1 cellular context compared by ENCODE assay signal in the genomic region with DNA sequence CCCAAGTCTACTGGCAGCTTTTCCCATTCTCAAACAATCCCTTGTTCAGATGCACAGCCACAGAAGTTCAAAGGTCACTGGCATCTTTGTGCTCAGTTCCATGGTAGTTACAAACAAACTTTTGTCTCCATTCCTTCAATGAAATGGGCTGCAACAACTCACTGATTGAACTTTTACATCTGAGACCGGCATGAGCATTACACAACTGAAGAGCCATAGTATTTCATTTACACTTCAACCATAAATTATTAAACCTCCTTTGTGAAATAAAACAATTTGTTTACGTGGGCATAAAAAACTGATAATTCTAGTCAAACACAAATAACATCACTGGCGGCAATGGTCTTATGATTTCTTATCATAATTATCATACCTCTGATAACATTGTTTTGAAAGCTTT.
TF ChIP-seq lines count a peak whose summit lies in the region.

No MANE protein-coding gene starts in this region.

TF ChIP-seq in HepG2, 621 proteins besides CTCF, POLR2A, EP300 and RAD21 (continued from another document and continues in another):
- no peak for TF ChIP-seq MBNL3 (CRISPR knock-in tag; conservative IDR thresholded peaks at IDR 0.05)
- TF ChIP-seq, protein P1, sequence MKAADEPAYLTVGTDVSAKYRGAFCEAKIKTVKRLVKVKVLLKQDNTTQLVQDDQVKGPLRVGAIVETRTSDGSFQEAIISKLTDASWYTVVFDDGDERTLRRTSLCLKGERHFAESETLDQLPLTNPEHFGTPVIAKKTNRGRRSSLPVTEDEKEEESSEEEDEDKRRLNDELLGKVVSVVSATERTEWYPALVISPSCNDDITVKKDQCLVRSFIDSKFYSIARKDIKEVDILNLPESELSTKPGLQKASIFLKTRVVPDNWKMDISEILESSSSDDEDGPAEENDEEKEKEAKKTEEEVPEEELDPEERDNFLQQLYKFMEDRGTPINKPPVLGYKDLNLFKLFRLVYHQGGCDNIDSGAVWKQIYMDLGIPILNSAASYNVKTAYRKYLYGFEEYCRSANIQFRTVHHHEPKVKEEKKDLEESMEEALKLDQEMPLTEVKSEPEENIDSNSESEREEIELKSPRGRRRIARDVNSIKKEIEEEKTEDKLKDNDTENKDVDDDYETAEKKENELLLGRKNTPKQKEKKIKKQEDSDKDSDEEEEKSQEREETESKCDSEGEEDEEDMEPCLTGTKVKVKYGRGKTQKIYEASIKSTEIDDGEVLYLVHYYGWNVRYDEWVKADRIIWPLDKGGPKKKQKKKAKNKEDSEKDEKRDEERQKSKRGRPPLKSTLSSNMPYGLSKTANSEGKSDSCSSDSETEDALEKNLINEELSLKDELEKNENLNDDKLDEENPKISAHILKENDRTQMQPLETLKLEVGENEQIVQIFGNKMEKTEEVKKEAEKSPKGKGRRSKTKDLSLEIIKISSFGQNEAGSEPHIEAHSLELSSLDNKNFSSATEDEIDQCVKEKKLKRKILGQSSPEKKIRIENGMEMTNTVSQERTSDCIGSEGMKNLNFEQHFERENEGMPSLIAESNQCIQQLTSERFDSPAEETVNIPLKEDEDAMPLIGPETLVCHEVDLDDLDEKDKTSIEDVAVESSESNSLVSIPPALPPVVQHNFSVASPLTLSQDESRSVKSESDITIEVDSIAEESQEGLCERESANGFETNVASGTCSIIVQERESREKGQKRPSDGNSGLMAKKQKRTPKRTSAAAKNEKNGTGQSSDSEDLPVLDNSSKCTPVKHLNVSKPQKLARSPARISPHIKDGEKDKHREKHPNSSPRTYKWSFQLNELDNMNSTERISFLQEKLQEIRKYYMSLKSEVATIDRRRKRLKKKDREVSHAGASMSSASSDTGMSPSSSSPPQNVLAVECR (CRISPR knock-in tag; IDR thresholded peaks at IDR 0.05; ENCODE audit: borderline replicate concordance) = no peak
- TF ChIP-seq, protein P2, sequence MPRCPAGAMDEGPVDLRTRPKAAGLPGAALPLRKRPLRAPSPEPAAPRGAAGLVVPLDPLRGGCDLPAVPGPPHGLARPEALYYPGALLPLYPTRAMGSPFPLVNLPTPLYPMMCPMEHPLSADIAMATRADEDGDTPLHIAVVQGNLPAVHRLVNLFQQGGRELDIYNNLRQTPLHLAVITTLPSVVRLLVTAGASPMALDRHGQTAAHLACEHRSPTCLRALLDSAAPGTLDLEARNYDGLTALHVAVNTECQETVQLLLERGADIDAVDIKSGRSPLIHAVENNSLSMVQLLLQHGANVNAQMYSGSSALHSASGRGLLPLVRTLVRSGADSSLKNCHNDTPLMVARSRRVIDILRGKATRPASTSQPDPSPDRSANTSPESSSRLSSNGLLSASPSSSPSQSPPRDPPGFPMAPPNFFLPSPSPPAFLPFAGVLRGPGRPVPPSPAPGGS (CRISPR knock-in tag; IDR thresholded peaks at IDR 0.05) = no peak
- TF ChIP-seq ATF7 (IDR thresholded peaks at IDR 0.05) = no peak
- TF ChIP-seq ATF7 (CRISPR knock-in tag; IDR thresholded peaks at IDR 0.05) = no peak
- no peak for TF ChIP-seq CENPX (CRISPR knock-in tag; IDR thresholded peaks at IDR 0.05)
- TF ChIP-seq ZNF121 (CRISPR knock-in tag; IDR thresholded peaks at IDR 0.05) = no peak
- TF ChIP-seq TARDBP (CRISPR knock-in tag; IDR thresholded peaks at IDR 0.05) = peak; percentile 82
- no peak for TF ChIP-seq ZNF720 (CRISPR knock-in tag; IDR thresholded peaks at IDR 0.05)
- peak; percentile 59; the same call in 1 of the 2 replicates for TF ChIP-seq SALL1 (CRISPR knock-in tag; IDR thresholded peaks at IDR 0.05)
- TF ChIP-seq ARHGAP35 (CRISPR knock-in tag; IDR thresholded peaks at IDR 0.05; ENCODE audit: borderline replicate concordance) = no peak
- TF ChIP-seq ZNF780A (CRISPR knock-in tag; IDR thresholded peaks at IDR 0.05) = no peak
- TF ChIP-seq, protein P3, sequence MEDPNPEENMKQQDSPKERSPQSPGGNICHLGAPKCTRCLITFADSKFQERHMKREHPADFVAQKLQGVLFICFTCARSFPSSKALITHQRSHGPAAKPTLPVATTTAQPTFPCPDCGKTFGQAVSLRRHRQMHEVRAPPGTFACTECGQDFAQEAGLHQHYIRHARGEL (CRISPR knock-in tag; IDR thresholded peaks at IDR 0.05) = no peak
- TF ChIP-seq, protein P4, sequence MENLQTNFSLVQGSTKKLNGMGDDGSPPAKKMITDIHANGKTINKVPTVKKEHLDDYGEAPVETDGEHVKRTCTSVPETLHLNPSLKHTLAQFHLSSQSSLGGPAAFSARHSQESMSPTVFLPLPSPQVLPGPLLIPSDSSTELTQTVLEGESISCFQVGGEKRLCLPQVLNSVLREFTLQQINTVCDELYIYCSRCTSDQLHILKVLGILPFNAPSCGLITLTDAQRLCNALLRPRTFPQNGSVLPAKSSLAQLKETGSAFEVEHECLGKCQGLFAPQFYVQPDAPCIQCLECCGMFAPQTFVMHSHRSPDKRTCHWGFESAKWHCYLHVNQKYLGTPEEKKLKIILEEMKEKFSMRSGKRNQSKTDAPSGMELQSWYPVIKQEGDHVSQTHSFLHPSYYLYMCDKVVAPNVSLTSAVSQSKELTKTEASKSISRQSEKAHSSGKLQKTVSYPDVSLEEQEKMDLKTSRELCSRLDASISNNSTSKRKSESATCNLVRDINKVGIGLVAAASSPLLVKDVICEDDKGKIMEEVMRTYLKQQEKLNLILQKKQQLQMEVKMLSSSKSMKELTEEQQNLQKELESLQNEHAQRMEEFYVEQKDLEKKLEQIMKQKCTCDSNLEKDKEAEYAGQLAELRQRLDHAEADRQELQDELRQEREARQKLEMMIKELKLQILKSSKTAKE (CRISPR knock-in tag; IDR thresholded peaks at IDR 0.05; ENCODE audit: borderline replicate concordance) = no peak
- no peak for TF ChIP-seq ZNF543 (CRISPR knock-in tag; IDR thresholded peaks at IDR 0.05)
- TF ChIP-seq ZFP36L2 (CRISPR knock-in tag; IDR thresholded peaks at IDR 0.05) = no peak
- no peak for TF ChIP-seq MTF2 (CRISPR knock-in tag; IDR thresholded peaks at IDR 0.05; ENCODE audit: borderline replicate concordance)
- TF ChIP-seq, protein P5, sequence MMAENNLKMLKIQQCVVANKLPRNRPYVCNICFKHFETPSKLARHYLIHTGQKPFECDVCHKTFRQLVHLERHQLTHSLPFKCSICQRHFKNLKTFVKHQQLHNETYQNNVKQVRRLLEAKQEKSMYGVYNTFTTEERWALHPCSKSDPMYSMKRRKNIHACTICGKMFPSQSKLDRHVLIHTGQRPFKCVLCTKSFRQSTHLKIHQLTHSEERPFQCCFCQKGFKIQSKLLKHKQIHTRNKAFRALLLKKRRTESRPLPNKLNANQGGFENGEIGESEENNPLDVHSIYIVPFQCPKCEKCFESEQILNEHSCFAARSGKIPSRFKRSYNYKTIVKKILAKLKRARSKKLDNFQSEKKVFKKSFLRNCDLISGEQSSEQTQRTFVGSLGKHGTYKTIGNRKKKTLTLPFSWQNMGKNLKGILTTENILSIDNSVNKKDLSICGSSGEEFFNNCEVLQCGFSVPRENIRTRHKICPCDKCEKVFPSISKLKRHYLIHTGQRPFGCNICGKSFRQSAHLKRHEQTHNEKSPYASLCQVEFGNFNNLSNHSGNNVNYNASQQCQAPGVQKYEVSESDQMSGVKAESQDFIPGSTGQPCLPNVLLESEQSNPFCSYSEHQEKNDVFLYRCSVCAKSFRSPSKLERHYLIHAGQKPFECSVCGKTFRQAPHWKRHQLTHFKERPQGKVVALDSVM (CRISPR knock-in tag; IDR thresholded peaks at IDR 0.05) = no peak
- peak; percentile 85; the same call in 1 of the 2 replicates for TF ChIP-seq NCOR1 (IDR thresholded peaks at IDR 0.05; ENCODE audit: borderline replicate concordance, low read length)
- TF ChIP-seq, protein P6, sequence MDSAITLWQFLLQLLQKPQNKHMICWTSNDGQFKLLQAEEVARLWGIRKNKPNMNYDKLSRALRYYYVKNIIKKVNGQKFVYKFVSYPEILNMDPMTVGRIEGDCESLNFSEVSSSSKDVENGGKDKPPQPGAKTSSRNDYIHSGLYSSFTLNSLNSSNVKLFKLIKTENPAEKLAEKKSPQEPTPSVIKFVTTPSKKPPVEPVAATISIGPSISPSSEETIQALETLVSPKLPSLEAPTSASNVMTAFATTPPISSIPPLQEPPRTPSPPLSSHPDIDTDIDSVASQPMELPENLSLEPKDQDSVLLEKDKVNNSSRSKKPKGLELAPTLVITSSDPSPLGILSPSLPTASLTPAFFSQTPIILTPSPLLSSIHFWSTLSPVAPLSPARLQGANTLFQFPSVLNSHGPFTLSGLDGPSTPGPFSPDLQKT (CRISPR knock-in tag; IDR thresholded peaks at IDR 0.05; ENCODE audit: borderline replicate concordance) = no peak
- TF ChIP-seq, protein P7, sequence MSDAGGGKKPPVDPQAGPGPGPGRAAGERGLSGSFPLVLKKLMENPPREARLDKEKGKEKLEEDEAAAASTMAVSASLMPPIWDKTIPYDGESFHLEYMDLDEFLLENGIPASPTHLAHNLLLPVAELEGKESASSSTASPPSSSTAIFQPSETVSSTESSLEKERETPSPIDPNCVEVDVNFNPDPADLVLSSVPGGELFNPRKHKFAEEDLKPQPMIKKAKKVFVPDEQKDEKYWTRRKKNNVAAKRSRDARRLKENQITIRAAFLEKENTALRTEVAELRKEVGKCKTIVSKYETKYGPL (CRISPR knock-in tag; IDR thresholded peaks at IDR 0.05) = no peak; the same call in 1 of the 2 replicates
- TF ChIP-seq NONO (IDR thresholded peaks at IDR 0.05) = no peak
- no peak for TF ChIP-seq NONO (CRISPR knock-in tag; conservative IDR thresholded peaks at IDR 0.05)
- TF ChIP-seq GFI1 (CRISPR knock-in tag; IDR thresholded peaks at IDR 0.05; ENCODE audit: borderline replicate concordance) = no peak
- TF ChIP-seq ZNF44 (CRISPR knock-in tag; IDR thresholded peaks at IDR 0.05) = no peak
- no peak for TF ChIP-seq SMAD1 (CRISPR knock-in tag; IDR thresholded peaks at IDR 0.05; ENCODE audit: borderline replicate concordance, low read depth)
- TF ChIP-seq, protein P8, sequence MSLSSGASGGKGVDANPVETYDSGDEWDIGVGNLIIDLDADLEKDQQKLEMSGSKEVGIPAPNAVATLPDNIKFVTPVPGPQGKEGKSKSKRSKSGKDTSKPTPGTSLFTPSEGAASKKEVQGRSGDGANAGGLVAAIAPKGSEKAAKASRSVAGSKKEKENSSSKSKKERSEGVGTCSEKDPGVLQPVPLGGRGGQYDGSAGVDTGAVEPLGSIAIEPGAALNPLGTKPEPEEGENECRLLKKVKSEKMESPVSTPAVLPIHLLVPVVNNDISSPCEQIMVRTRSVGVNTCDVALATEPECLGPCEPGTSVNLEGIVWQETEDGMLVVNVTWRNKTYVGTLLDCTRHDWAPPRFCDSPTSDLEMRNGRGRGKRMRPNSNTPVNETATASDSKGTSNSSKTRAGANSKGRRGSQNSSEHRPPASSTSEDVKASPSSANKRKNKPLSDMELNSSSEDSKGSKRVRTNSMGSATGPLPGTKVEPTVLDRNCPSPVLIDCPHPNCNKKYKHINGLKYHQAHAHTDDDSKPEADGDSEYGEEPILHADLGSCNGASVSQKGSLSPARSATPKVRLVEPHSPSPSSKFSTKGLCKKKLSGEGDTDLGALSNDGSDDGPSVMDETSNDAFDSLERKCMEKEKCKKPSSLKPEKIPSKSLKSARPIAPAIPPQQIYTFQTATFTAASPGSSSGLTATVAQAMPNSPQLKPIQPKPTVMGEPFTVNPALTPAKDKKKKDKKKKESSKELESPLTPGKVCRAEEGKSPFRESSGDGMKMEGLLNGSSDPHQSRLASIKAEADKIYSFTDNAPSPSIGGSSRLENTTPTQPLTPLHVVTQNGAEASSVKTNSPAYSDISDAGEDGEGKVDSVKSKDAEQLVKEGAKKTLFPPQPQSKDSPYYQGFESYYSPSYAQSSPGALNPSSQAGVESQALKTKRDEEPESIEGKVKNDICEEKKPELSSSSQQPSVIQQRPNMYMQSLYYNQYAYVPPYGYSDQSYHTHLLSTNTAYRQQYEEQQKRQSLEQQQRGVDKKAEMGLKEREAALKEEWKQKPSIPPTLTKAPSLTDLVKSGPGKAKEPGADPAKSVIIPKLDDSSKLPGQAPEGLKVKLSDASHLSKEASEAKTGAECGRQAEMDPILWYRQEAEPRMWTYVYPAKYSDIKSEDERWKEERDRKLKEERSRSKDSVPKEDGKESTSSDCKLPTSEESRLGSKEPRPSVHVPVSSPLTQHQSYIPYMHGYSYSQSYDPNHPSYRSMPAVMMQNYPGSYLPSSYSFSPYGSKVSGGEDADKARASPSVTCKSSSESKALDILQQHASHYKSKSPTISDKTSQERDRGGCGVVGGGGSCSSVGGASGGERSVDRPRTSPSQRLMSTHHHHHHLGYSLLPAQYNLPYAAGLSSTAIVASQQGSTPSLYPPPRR (CRISPR knock-in tag; IDR thresholded peaks at IDR 0.05; ENCODE audit: borderline replicate concordance) = no peak
- TF ChIP-seq ZIK1 (CRISPR knock-in tag; IDR thresholded peaks at IDR 0.05; ENCODE audit: borderline replicate concordance, low read depth) = no peak
- no peak for TF ChIP-seq ZNF335 (CRISPR knock-in tag; IDR thresholded peaks at IDR 0.05)
- TF ChIP-seq, protein P9, sequence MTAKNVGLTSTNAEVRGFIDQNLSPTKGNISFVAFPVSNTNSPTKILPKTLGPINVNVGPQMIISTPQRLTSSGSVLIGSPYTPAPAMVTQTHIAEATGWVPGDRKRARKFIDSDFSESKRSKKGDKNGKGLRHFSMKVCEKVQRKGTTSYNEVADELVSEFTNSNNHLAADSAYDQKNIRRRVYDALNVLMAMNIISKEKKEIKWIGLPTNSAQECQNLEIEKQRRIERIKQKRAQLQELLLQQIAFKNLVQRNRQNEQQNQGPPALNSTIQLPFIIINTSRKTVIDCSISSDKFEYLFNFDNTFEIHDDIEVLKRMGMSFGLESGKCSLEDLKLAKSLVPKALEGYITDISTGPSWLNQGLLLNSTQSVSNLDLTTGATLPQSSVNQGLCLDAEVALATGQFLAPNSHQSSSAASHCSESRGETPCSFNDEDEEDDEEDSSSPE (CRISPR knock-in tag; IDR thresholded peaks at IDR 0.05) = no peak
- TF ChIP-seq KLF12 (CRISPR knock-in tag; IDR thresholded peaks at IDR 0.05; ENCODE audit: borderline replicate concordance) = no peak
- TF ChIP-seq NCOA5 (CRISPR knock-in tag; IDR thresholded peaks at IDR 0.05) = no peak
- no peak for TF ChIP-seq ZNF17 (CRISPR knock-in tag; IDR thresholded peaks at IDR 0.05)
- TF ChIP-seq SIX1 (CRISPR knock-in tag; IDR thresholded peaks at IDR 0.05; ENCODE audit: borderline replicate concordance) = peak; percentile 41; the same call in 1 of the 2 replicates
- no peak for TF ChIP-seq NPAS2 (CRISPR knock-in tag; IDR thresholded peaks at IDR 0.05; ENCODE audit: borderline replicate concordance)
- TF ChIP-seq, protein P10, sequence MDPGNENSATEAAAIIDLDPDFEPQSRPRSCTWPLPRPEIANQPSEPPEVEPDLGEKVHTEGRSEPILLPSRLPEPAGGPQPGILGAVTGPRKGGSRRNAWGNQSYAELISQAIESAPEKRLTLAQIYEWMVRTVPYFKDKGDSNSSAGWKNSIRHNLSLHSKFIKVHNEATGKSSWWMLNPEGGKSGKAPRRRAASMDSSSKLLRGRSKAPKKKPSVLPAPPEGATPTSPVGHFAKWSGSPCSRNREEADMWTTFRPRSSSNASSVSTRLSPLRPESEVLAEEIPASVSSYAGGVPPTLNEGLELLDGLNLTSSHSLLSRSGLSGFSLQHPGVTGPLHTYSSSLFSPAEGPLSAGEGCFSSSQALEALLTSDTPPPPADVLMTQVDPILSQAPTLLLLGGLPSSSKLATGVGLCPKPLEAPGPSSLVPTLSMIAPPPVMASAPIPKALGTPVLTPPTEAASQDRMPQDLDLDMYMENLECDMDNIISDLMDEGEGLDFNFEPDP (CRISPR knock-in tag; conservative IDR thresholded peaks at IDR 0.05) = no peak
- TF ChIP-seq KAT7 (CRISPR knock-in tag; IDR thresholded peaks at IDR 0.05; ENCODE audit: borderline replicate concordance) = no peak
- TF ChIP-seq KAT2B (IDR thresholded peaks at IDR 0.05; ENCODE audit: borderline replicate concordance, low read depth, low read length) = no peak
- TF ChIP-seq GATAD2A (CRISPR knock-in tag; IDR thresholded peaks at IDR 0.05) = peak; percentile 93
